Comparison of ENCODE assay signal across 24 cellular contexts in the genomic region with DNA sequence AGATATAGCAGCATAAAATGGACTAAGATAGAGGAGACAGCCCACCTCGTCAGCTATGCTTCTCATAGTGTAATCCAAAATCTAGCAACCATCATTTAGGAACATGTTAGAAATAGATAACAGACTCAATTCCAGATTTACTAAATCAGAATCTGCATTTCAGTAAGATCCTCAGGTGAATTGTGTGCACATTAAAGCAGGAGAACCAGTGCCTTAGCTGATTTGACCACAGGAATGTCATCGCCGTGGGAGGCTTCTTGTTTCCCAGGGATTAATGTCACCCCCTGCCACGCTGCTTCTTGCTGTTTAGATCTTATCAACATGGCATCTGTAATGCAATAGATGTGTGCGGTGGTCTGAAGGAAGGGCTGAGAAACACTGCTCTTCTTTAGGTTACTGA.
DNase-seq lines count a peak whose midpoint lies in the region; ATAC-seq, FAIRE-seq and TF ChIP-seq lines count a peak whose summit lies in the region.
"Had no signal": no experiment of that assay in that cellular context is flagged by ENCODE, and none has a peak within 500 bp of the region (broad histone marks: within the 10 kb centered on the region; RNA-seq: fewer than 3 reads in every experiment).

No MANE protein-coding gene starts in this region.

- H3K79me2 ChIP-seq in astrocyte (ENCODE audit: insufficient read depth, low read length), result no peaks in the 10 kb centered on the region

- no peak overlapping the region for H3K9ac ChIP-seq in astrocyte (ENCODE audit: low read length)

- H3K9me3 ChIP-seq in astrocyte (ENCODE audit: insufficient read depth, low read depth, low read length), result no peaks in the 10 kb centered on the region
- H3K9me3 ChIP-seq: esophagus muscularis mucosa had no signal

- in situ Hi-C loops in ACHN (cut with HindIII; ENCODE audit: low pct_ligation_motif_present, low pct_unique_long_range_greater_than_20kb, low sequenced_read_pairs), result no loop called here

- peaks cover 9% of the 10 kb centered on the region for H3K4me1 Mint-ChIP-seq in astrocyte (ENCODE audit: low read depth, unreplicated experiment)
- H3K4me1 Mint-ChIP-seq: activated CD4-positive, alpha-beta memory T cell treated with anti-CD3 and anti-CD28 coated beads, Interleukin-2, amount 10 ng/mL, durations not matched to agents 7 days and 5 days; CD4-positive, CD25-positive, alpha-beta regulatory T cell; natural killer cell had no signal

- FAIRE-seq in astrocyte (lab: Jason Lieb, UNC), result no peak
- FAIRE-seq: GM12891, GM19239, small intestine had no signal

- DNase-seq in Daoy (ENCODE audit: low read depth), result peak; percentile 9
- peak; percentile 39 for DNase-seq in LoVo (ENCODE audit: low spot score)
- peak; percentile 10 for DNase-seq in astrocyte (ENCODE audit: low read depth)
- peak; percentile 56 for DNase-seq in left kidney (ENCODE audit: low read depth, low spot score)
- DNase-seq in ACHN, result no peak
- no peak for DNase-seq in Right ventricle myocardium superior
- no peak for DNase-seq in posterior cingulate gyrus
- DNase-seq: activated CD4-positive, alpha-beta memory T cell treated with anti-CD3 and anti-CD28 coated beads, Interleukin-2, amount 10 ng/mL, durations not matched to agents 7 days and 5 days; activated naive CD4-positive, alpha-beta T cell treated with anti-CD3 and anti-CD28 coated beads for 36 hours; CD4-positive, CD25-positive, alpha-beta regulatory T cell; DMS153; effector memory CD4-positive, alpha-beta T cell; H9; natural killer cell; NCI-H1417; small intestine; stimulated activated naive CD4-positive, alpha-beta T cell treated with Interleukin-2 at 50 U/mL for 16 hours; T-helper 9 cell had no signal

- H2AFZ ChIP-seq in astrocyte (ENCODE audit: low read depth, low read length), result no peak overlapping the region

- peak overlapping the region; percentile 63 for H3K27ac Mint-ChIP-seq in astrocyte (ENCODE audit: unreplicated experiment)
- H3K27ac Mint-ChIP-seq: activated CD4-positive, alpha-beta memory T cell treated with anti-CD3 and anti-CD28 coated beads, Interleukin-2, amount 10 ng/mL, durations not matched to agents 7 days and 5 days; activated naive CD4-positive, alpha-beta T cell treated with anti-CD3 and anti-CD28 coated beads for 36 hours; CD4-positive, CD25-positive, alpha-beta regulatory T cell; H9; mesothelial cell of epicardium; natural killer cell had no signal

- no peaks in the 10 kb centered on the region for H4K20me1 ChIP-seq in astrocyte (ENCODE audit: insufficient read depth, low read length)

- no peak overlapping the region for H3K4me3 Mint-ChIP-seq in astrocyte (ENCODE audit: unreplicated experiment)
- H3K4me3 Mint-ChIP-seq: activated CD4-positive, alpha-beta memory T cell treated with anti-CD3 and anti-CD28 coated beads, Interleukin-2, amount 10 ng/mL, durations not matched to agents 7 days and 5 days; activated naive CD4-positive, alpha-beta T cell treated with anti-CD3 and anti-CD28 coated beads for 36 hours; CD4-positive, CD25-positive, alpha-beta regulatory T cell; H9; mesothelial cell of epicardium; natural killer cell had no signal

- ATAC-seq in GM19023 (IDR thresholded peaks at IDR 0.05; ENCODE audit: unreplicated experiment) (no peak), Right ventricle myocardium superior (ENCODE audit: poor library complexity) (no peak)
- ATAC-seq: left lobe of liver, natural killer cell had no signal

- H3K27ac ChIP-seq in astrocyte (ENCODE audit: low read depth, low read length), result no peak overlapping the region
- H3K27ac ChIP-seq: esophagus muscularis mucosa had no signal

- H3K36me3 ChIP-seq in astrocyte (ENCODE audit: insufficient read depth, low read length), result no peaks in the 10 kb centered on the region
- H3K36me3 ChIP-seq: esophagus muscularis mucosa had no signal

- H3K4me2 ChIP-seq in astrocyte (ENCODE audit: low read length), result no peak overlapping the region

- H3K36me3 Mint-ChIP-seq in astrocyte (ENCODE audit: low read depth, unreplicated experiment), result no peaks in the 10 kb centered on the region
- H3K36me3 Mint-ChIP-seq: CD4-positive, CD25-positive, alpha-beta regulatory T cell; mesothelial cell of epicardium; natural killer cell had no signal

- H3K4me1 ChIP-seq in astrocyte (ENCODE audit: insufficient read depth, low read length), result no peaks in the 10 kb centered on the region
- H3K4me1 ChIP-seq: esophagus muscularis mucosa had no signal

- no peak overlapping the region for H3K4me3 ChIP-seq in astrocyte (ENCODE audit: insufficient read depth, low read depth, low read length)
- H3K4me3 ChIP-seq: esophagus muscularis mucosa had no signal

- H3K27me3 Mint-ChIP-seq in astrocyte (ENCODE audit: low read depth, unreplicated experiment), result peaks cover 3% of the 10 kb centered on the region
- H3K27me3 Mint-ChIP-seq: activated CD4-positive, alpha-beta memory T cell treated with anti-CD3 and anti-CD28 coated beads, Interleukin-2, amount 10 ng/mL, durations not matched to agents 7 days and 5 days; CD4-positive, CD25-positive, alpha-beta regulatory T cell had no signal

- H3K9me3 Mint-ChIP-seq in astrocyte (ENCODE audit: unreplicated experiment), result no peaks in the 10 kb centered on the region
- H3K9me3 Mint-ChIP-seq: activated CD4-positive, alpha-beta memory T cell treated with anti-CD3 and anti-CD28 coated beads, Interleukin-2, amount 10 ng/mL, durations not matched to agents 7 days and 5 days; activated naive CD4-positive, alpha-beta T cell treated with anti-CD3 and anti-CD28 coated beads for 36 hours; CD4-positive, CD25-positive, alpha-beta regulatory T cell; H9; mesothelial cell of epicardium had no signal

- intact Hi-C loops in Right ventricle myocardium superior (cut with DNase I) (no loop called here), posterior cingulate gyrus (cut with DNase I) (no loop called here)

- no peaks in the 10 kb centered on the region for H3K27me3 ChIP-seq in astrocyte (ENCODE audit: insufficient read depth, low read length)
- H3K27me3 ChIP-seq: esophagus muscularis mucosa had no signal

- no peak for TF ChIP-seq CTCF in astrocyte (IDR thresholded peaks at IDR 0.05; ENCODE audit: insufficient read depth, low read depth, low read length)

Comparison
In these comparisons a context has a peak if more than half of its experiments do, and no peak if none do; other contexts are left out.
1. DNase-seq: peak in Daoy (single experiment), LoVo (single experiment), astrocyte (single experiment) and left kidney (single experiment); none in ACHN (single experiment), Right ventricle myocardium superior (single experiment) and posterior cingulate gyrus (0 of 10).